In genomic region chr7:149765399-149766121, GRCh38 we compare ENCODE assay signal across 2 cellular contexts.
TF ChIP-seq lines count a peak whose summit lies in the region.

No MANE protein-coding gene starts in this region.

TF ChIP-seq in GM23338, 12 proteins besides CTCF, POLR2A, EP300 and RAD21:
- TF ChIP-seq ZNF462 (CRISPR knock-in tag; IDR thresholded peaks at IDR 0.05) (no peak), EZH2 (IDR thresholded peaks at IDR 0.05; ENCODE audit: low read depth, unreplicated experiment) (peak; percentile 92), ZNF331 (CRISPR knock-in tag; IDR thresholded peaks at IDR 0.05; ENCODE audit: low read depth) (no peak), POLR2AphosphoS5 (IDR thresholded peaks at IDR 0.05; ENCODE audit: low read depth) (no peak), JUNB (IDR thresholded peaks at IDR 0.05; ENCODE audit: unreplicated experiment) (no peak), STAT1 (IDR thresholded peaks at IDR 0.05; ENCODE audit: unreplicated experiment) (no peak), REST (IDR thresholded peaks at IDR 0.05; ENCODE audit: unreplicated experiment) (no peak), NANOG (IDR thresholded peaks at IDR 0.05; ENCODE audit: borderline replicate concordance) (no peak), CREB1 (CRISPR knock-in tag; IDR thresholded peaks at IDR 0.05; ENCODE audit: low read depth) (no peak), ZNF114 (CRISPR knock-in tag; IDR thresholded peaks at IDR 0.05) (no peak), ETS1 (IDR thresholded peaks at IDR 0.05) (no peak), EZH2phosphoT487 (IDR thresholded peaks at IDR 0.05; ENCODE audit: unreplicated experiment) (peak; percentile 81)

TF ChIP-seq in K562, 482 proteins besides CTCF, POLR2A, EP300 and RAD21:
- TF ChIP-seq SMARCA5 (IDR thresholded peaks at IDR 0.05) (no peak), ZBTB33 (CRISPR knock-in tag; IDR thresholded peaks at IDR 0.05) (peak; percentile 84), IRF2 (CRISPR knock-in tag; IDR thresholded peaks at IDR 0.05) (no peak), ATF4 (CRISPR knock-in tag; IDR thresholded peaks at IDR 0.05) (no peak), ZBTB17 (CRISPR knock-in tag; IDR thresholded peaks at IDR 0.05) (no peak), KLF1 (tag; IDR thresholded peaks at IDR 0.05) (no peak), FOSL1 (tag; conservative IDR thresholded peaks at IDR 0.05) (no peak), TCF7L2 (IDR thresholded peaks at IDR 0.05; ENCODE audit: low read depth, low read length) (no peak), ZBTB9 (CRISPR knock-in tag; IDR thresholded peaks at IDR 0.05) (no peak), HDAC6 (IDR thresholded peaks at IDR 0.05; ENCODE audit: low read depth, low read length) (no peak), MTA3 (IDR thresholded peaks at IDR 0.05; ENCODE audit: borderline replicate concordance) (no peak), BRF1 (IDR thresholded peaks at IDR 0.05; ENCODE audit: borderline replicate concordance, extremely low read depth, insufficient read length) (no peak), POLR2G (IDR thresholded peaks at IDR 0.05; ENCODE audit: low read depth, low read length) (peak; percentile 33; the same call in 1 of the 2 replicates), CHD4 (IDR thresholded peaks at IDR 0.05; ENCODE audit: insufficient read depth, insufficient replicate concordance, low read depth, low read length, poor library complexity, severe bottlenecking) (no peak), BHLHE40 (IDR thresholded peaks at IDR 0.05; ENCODE audit: low read length) (no peak), DPF2 (IDR thresholded peaks at IDR 0.05) (no peak)
